8 cellular contexts compared by ENCODE assay signal in the genomic region with DNA sequence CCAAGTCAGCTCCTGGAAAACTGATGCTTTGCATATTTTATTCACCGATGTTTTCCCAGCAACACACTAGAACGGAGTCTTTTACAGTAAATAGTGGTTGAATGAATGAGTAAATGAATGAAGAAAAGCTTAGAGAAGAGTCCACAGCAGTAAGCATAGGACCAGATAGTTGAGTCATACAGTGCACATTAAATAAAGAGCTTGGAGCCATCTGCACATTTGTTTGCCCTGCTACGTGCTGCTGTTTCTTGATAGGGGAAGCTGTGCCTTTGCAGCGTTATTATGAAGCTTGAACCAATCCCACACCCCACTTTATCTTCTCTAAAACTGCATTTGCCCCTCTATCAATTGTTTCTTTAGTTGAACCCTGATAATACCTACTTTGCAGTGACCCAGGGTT. TPM values are rescaled to one million over a fixed set of nuclear protein-coding genes. Genes with fewer than 3 reads are reported as not detected.
DNase-seq lines count a peak whose midpoint lies in the region; ATAC-seq and TF ChIP-seq lines count a peak whose summit lies in the region.

No MANE protein-coding gene starts in this region.

- peaks cover 3% of the 10 kb centered on the region for H3K4me1 ChIP-seq in iPS-18a (ENCODE audit: control insufficient read depth, low read depth, low read length)
- H3K4me1 ChIP-seq in stomach smooth muscle (ENCODE audit: control insufficient read depth, insufficient read depth, low read length): peaks cover 7% of the 10 kb centered on the region

- no peak for TF ChIP-seq CTCF in VCaP (conservative IDR thresholded peaks at IDR 0.05)

- POLR2A ChIA-PET in activated CD4-positive, alpha-beta T cell treated with anti-CD3 and anti-CD28 coated beads, Interleukin-2, amount 10 ng/mL, durations not matched to agents 7 days and 5 days (lab: Charles Lee): interaction anchor here (0.5 to 0.6 kb wide), 2 partner anchors 204 to 1463 kb away, joined by 3 to 4 read pairs; no protein-coding TSS in a partner anchor

- peak overlapping the region; percentile 99 for H3K4me3 Mint-ChIP-seq in activated CD4-positive, alpha-beta T cell treated with anti-CD3 and anti-CD28 coated beads, Interleukin-2, amount 10 ng/mL, durations not matched to agents 7 days and 5 days

- H3K36me3 Mint-ChIP-seq in activated CD4-positive, alpha-beta T cell treated with anti-CD3 and anti-CD28 coated beads, Interleukin-2, amount 10 ng/mL, durations not matched to agents 7 days and 5 days (ENCODE audit: low read depth): peaks cover 13% of the 10 kb centered on the region

- H3K4me3 ChIP-seq in iPS-18a (ENCODE audit: low read length) (peak overlapping the region; percentile 96), stomach smooth muscle (ENCODE audit: low read length in 2 of 2) (peak overlapping the region; percentile 91 to 96)

- H3K27ac ChIP-seq in VCaP (peak overlapping the region; percentile 88), iPS-18a (ENCODE audit: low read length) (no peak overlapping the region), stomach smooth muscle (ENCODE audit: low read length) (no peak overlapping the region)

- H3K9ac ChIP-seq in iPS-18a (ENCODE audit: low read length): peak overlapping the region; percentile 98
- peak overlapping the region; percentile 90 to 98 for H3K9ac ChIP-seq in stomach smooth muscle (ENCODE audit: low read length in 2 of 2)

- DNase-seq in activated CD4-positive, alpha-beta T cell treated with anti-CD3 and anti-CD28 coated beads, Interleukin-2, amount 10 ng/mL, durations not matched to agents 7 days and 5 days: no peak
- no peak for DNase-seq in activated CD4-positive, alpha-beta T cell treated with anti-CD3 and anti-CD28 coated beads for 4 hours
- DNase-seq in cerebellum (ENCODE audit: low spot score) (no peak), cortex of kidney (lab: John Stamatoyannopoulos, UW) (no peak)

- H3K9me3 ChIP-seq in iPS-18a (ENCODE audit: control insufficient read depth, low read depth, low read length) (no peaks in the 10 kb centered on the region), stomach smooth muscle (ENCODE audit: control insufficient read depth in 2 of 2, low read length in 2 of 2) (no peaks in the 10 kb centered on the region)

- H3K27me3 Mint-ChIP-seq in activated CD4-positive, alpha-beta T cell treated with anti-CD3 and anti-CD28 coated beads, Interleukin-2, amount 10 ng/mL, durations not matched to agents 7 days and 5 days: peaks cover 10% of the 10 kb centered on the region

- H3K27ac Mint-ChIP-seq in activated CD4-positive, alpha-beta T cell treated with anti-CD3 and anti-CD28 coated beads, Interleukin-2, amount 10 ng/mL, durations not matched to agents 7 days and 5 days: peak overlapping the region; percentile 96

- peaks cover 38% of the 10 kb centered on the region for H3K4me1 Mint-ChIP-seq in activated CD4-positive, alpha-beta T cell treated with anti-CD3 and anti-CD28 coated beads, Interleukin-2, amount 10 ng/mL, durations not matched to agents 7 days and 5 days

- no peaks in the 10 kb centered on the region for H3K9me3 Mint-ChIP-seq in activated CD4-positive, alpha-beta T cell treated with anti-CD3 and anti-CD28 coated beads, Interleukin-2, amount 10 ng/mL, durations not matched to agents 7 days and 5 days

- CTCF ChIA-PET in activated CD4-positive, alpha-beta T cell treated with anti-CD3 and anti-CD28 coated beads, Interleukin-2, amount 10 ng/mL, durations not matched to agents 7 days and 5 days (lab: Charles Lee): interaction anchor here (0.8 to 3.0 kb wide), 12 partner anchors 9 to 244 kb away, joined by 3 to 17 read pairs (median 5); no protein-coding TSS in a partner anchor

- no peak for ATAC-seq in HG02588 (IDR thresholded peaks at IDR 0.05; ENCODE audit: unreplicated experiment)

- H3K27me3 ChIP-seq in iPS-18a (ENCODE audit: control insufficient read depth, insufficient read depth, low read length) (no peaks in the 10 kb centered on the region), stomach smooth muscle (ENCODE audit: control insufficient read depth in 1 of 2, insufficient read depth in 2 of 2, low read length in 2 of 2) (no peaks in the 10 kb centered on the region)

- H3K36me3 ChIP-seq in iPS-18a (ENCODE audit: control insufficient read depth, low read depth, low read length) (no peaks in the 10 kb centered on the region), stomach smooth muscle (ENCODE audit: control insufficient read depth in 2 of 2, insufficient read depth in 2 of 2, low read length in 2 of 2) (no peaks in the 10 kb centered on the region)

RNA-seq across cellular contexts. Expression of a gene that starts 1.2 kb away (rescaled TPM):
- 10 to 100 TPM; 34.7 to 42.9 TPM for total RNA-seq in activated CD4-positive, alpha-beta T cell treated with anti-CD3 and anti-CD28 coated beads, Interleukin-2, amount 10 ng/mL, durations not matched to agents 7 days and 5 days
- total RNA-seq in cerebellum: 28.5 TPM
